In genomic region chr17:6796887-6797490, GRCh38 we compare ENCODE assay signal across 21 cellular contexts. TPM values are rescaled to one million over a fixed set of nuclear protein-coding genes. Genes with fewer than 3 reads are reported as not detected.
DNase-seq lines count a peak whose midpoint lies in the region; ATAC-seq and TF ChIP-seq lines count a peak whose summit lies in the region.
"Had no signal": no experiment of that assay in that cellular context is flagged by ENCODE, and none has a peak within 500 bp of the region (broad histone marks: within the 10 kb centered on the region; RNA-seq: fewer than 3 reads in every experiment).

No MANE protein-coding gene starts in this region.

- H3K4me1 Mint-ChIP-seq in MCF 10A (ENCODE audit: insufficient read depth, unreplicated experiment), result no peaks in the 10 kb centered on the region
- peaks cover 7% of the 10 kb centered on the region for H3K4me1 Mint-ChIP-seq in activated CD4-positive, alpha-beta memory T cell treated with anti-CD3 and anti-CD28 coated beads, Interleukin-2, amount 10 ng/mL, durations not matched to agents 7 days and 5 days

- no peaks in the 10 kb centered on the region for H3K9me3 ChIP-seq in breast epithelium
- H3K9me3 ChIP-seq: transverse colon had no signal

- CTCF ChIA-PET in MCF 10A (lab: Yijun Ruan, JAX), result interaction anchor here (0.6 to 1.7 kb wide), 4 partner anchors 46 to 1492 kb away, joined by 3 to 6 read pairs (median 4); no protein-coding TSS in a partner anchor
- CTCF ChIA-PET in RWPE1 (lab: Yijun Ruan, JAX), result interaction anchor here (0.7 kb wide), 1 partner anchor 209 kb away, joined by 4 read pairs; no protein-coding TSS in a partner anchor
- CTCF ChIA-PET in activated CD4-positive, alpha-beta memory T cell treated with anti-CD3 and anti-CD28 coated beads, Interleukin-2, amount 10 ng/mL, durations not matched to agents 7 days and 5 days (lab: Charles Lee), result no interaction called here

- no peaks in the 10 kb centered on the region for H3K36me3 ChIP-seq in breast epithelium
- H3K36me3 ChIP-seq: transverse colon had no signal

- H3K27ac ChIP-seq in breast epithelium, result no peak overlapping the region
- peak overlapping the region; percentile 53; the same call in 1 of the 2 replicates for H3K27ac ChIP-seq in RWPE1
- H3K27ac ChIP-seq: SK-N-MC, transverse colon had no signal

- POLR2A ChIA-PET in MCF 10A (lab: Yijun Ruan, JAX) (interaction anchor here (1.3 to 1.5 kb wide), 2 partner anchors 10 to 26 kb away, joined by 5 to 8 read pairs; no protein-coding TSS in a partner anchor), RWPE1 (lab: Yijun Ruan, JAX; ENCODE audit: low non-redundant PET) (no interaction called here)
- POLR2A ChIA-PET in activated CD4-positive, alpha-beta memory T cell treated with anti-CD3 and anti-CD28 coated beads, Interleukin-2, amount 10 ng/mL, durations not matched to agents 7 days and 5 days (lab: Charles Lee), result no interaction called here

- H3K27me3 ChIP-seq in breast epithelium, result no peaks in the 10 kb centered on the region

- H3K9me3 Mint-ChIP-seq in MCF 10A (ENCODE audit: unreplicated experiment), result no peaks in the 10 kb centered on the region
- H3K9me3 Mint-ChIP-seq in activated CD4-positive, alpha-beta memory T cell treated with anti-CD3 and anti-CD28 coated beads, Interleukin-2, amount 10 ng/mL, durations not matched to agents 7 days and 5 days, result no peaks in the 10 kb centered on the region
- H3K9me3 Mint-ChIP-seq: CD14-positive monocyte; naive thymus-derived CD4-positive, alpha-beta T cell had no signal

- H3K4me1 ChIP-seq in breast epithelium, result no peaks in the 10 kb centered on the region
- H3K4me1 ChIP-seq: transverse colon had no signal

- H3K4me3 ChIP-seq in breast epithelium, result no peak overlapping the region
- no peak overlapping the region for H3K4me3 ChIP-seq in fibroblast of pulmonary artery (replicated peaks; ENCODE audit: low read depth, low read length)
- H3K4me3 ChIP-seq: lung, SK-N-MC, transverse colon had no signal

- no peak for ATAC-seq in HG03432 (IDR thresholded peaks at IDR 0.05; ENCODE audit: unreplicated experiment)
- ATAC-seq: naive thymus-derived CD4-positive, alpha-beta T cell had no signal

- H3K36me3 Mint-ChIP-seq in MCF 10A (ENCODE audit: insufficient read depth, unreplicated experiment), result no peaks in the 10 kb centered on the region
- H3K36me3 Mint-ChIP-seq in activated CD4-positive, alpha-beta memory T cell treated with anti-CD3 and anti-CD28 coated beads, Interleukin-2, amount 10 ng/mL, durations not matched to agents 7 days and 5 days (ENCODE audit: low read depth), result no peaks in the 10 kb centered on the region
- H3K36me3 Mint-ChIP-seq: CD14-positive monocyte; naive thymus-derived CD4-positive, alpha-beta T cell had no signal

- TF ChIP-seq CTCF in MCF 10A (IDR thresholded peaks at IDR 0.05; ENCODE audit: unreplicated experiment), result no peak
- no peak for TF ChIP-seq CTCF in breast epithelium (IDR thresholded peaks at IDR 0.05)
- no peak for TF ChIP-seq CTCF in RWPE1 (conservative IDR thresholded peaks at IDR 0.05; ENCODE audit: low read depth)
- TF ChIP-seq CTCF in fibroblast of pulmonary artery (IDR thresholded peaks at IDR 0.05; ENCODE audit: low read length, missing control alignments), result no peak

- no peak overlapping the region for H3K4me3 Mint-ChIP-seq in MCF 10A (ENCODE audit: unreplicated experiment)
- H3K4me3 Mint-ChIP-seq in activated CD4-positive, alpha-beta memory T cell treated with anti-CD3 and anti-CD28 coated beads, Interleukin-2, amount 10 ng/mL, durations not matched to agents 7 days and 5 days, result no peak overlapping the region
- H3K4me3 Mint-ChIP-seq: naive thymus-derived CD4-positive, alpha-beta T cell had no signal

- no peak overlapping the region for H3K27ac Mint-ChIP-seq in MCF 10A (ENCODE audit: low read depth, unreplicated experiment)
- H3K27ac Mint-ChIP-seq in activated CD4-positive, alpha-beta memory T cell treated with anti-CD3 and anti-CD28 coated beads, Interleukin-2, amount 10 ng/mL, durations not matched to agents 7 days and 5 days, result no peak overlapping the region
- H3K27ac Mint-ChIP-seq: naive thymus-derived CD4-positive, alpha-beta T cell had no signal

- BruUV-seq in MCF 10A (replicated peaks; lab: Mats Ljungman, UMichigan), result no TSS peak

- DNase-seq in MCF 10A (ENCODE audit: unreplicated experiment) (peak; percentile 69), breast epithelium (ENCODE audit: low spot score in 2 of 2) (no peak), RWPE1 (ENCODE audit: low spot score) (peak; percentile 65), fibroblast of pulmonary artery (ENCODE audit: low read depth) (peak; percentile 9), NCI-H1694 (lab: John Stamatoyannopoulos, UW) (no peak), SKM-1 treated with dmso at 0.1 percent for 144 hours (lab: John Stamatoyannopoulos, UW; ENCODE audit: unreplicated experiment) (no peak)
- DNase-seq in activated CD4-positive, alpha-beta memory T cell treated with anti-CD3 and anti-CD28 coated beads, Interleukin-2, amount 10 ng/mL, durations not matched to agents 7 days and 5 days, result no peak
- DNase-seq: activated effector memory CD4-positive, alpha-beta T cell treated with anti-CD3 and anti-CD28 coated beads, Interleukin-2, amount 50 U/mL, for 16 hours; amygdala; DMS53; naive thymus-derived CD4-positive, alpha-beta T cell; NCI-H1930; NCI-H510A treated with DMSO at 0.1 percent for 48 hours; posterior cingulate gyrus; small intestine; transverse colon had no signal

- H3K27me3 Mint-ChIP-seq in MCF 10A (ENCODE audit: insufficient read depth, unreplicated experiment), result no peaks in the 10 kb centered on the region
- peaks cover 22% of the 10 kb centered on the region for H3K27me3 Mint-ChIP-seq in activated CD4-positive, alpha-beta memory T cell treated with anti-CD3 and anti-CD28 coated beads, Interleukin-2, amount 10 ng/mL, durations not matched to agents 7 days and 5 days

- TF ChIP-seq POLR2A in breast epithelium (IDR thresholded peaks at IDR 0.05), result no peak

- intact Hi-C loops in MCF 10A (cut with micrococcal nuclease), result no loop called here
- intact Hi-C loops in breast epithelium (cut with DNase I; ENCODE audit: low total_unique reads), result no loop called here

RNA-seq across cellular contexts. Expression of gene FBXO39, which starts 21.0 kb away (rescaled TPM):
- 1.4 and 1.7 TPM in 2 replicates for total RNA-seq in MCF 10A (2022)
- total RNA-seq in breast epithelium, result 1 to 10 TPM in 2 of 3 donors, not detected in 1; 1.0 to 1.3 TPM
- 1 to 10 TPM; 1.1 to 1.7 TPM for total RNA-seq in activated CD4-positive, alpha-beta memory T cell treated with anti-CD3 and anti-CD28 coated beads, Interleukin-2, amount 10 ng/mL, durations not matched to agents 7 days and 5 days
- total RNA-seq: cerebellum, lung, transverse colon had no signal

RNA-seq across cellular contexts. Expression of gene TEKT1, which starts 34.5 kb away (rescaled TPM):
- total RNA-seq in MCF 10A (2022) (0.27 TPM in 1 of 2 replicates, not detected in the other), breast epithelium (not detected)
- not detected for total RNA-seq in activated CD4-positive, alpha-beta memory T cell treated with anti-CD3 and anti-CD28 coated beads, Interleukin-2, amount 10 ng/mL, durations not matched to agents 7 days and 5 days
- total RNA-seq: naive thymus-derived CD4-positive, alpha-beta T cell; transverse colon had no signal

RNA-seq across cellular contexts. Expression of gene XAF1, which starts 41.1 kb away (rescaled TPM):
- not detected in 2 replicates for total RNA-seq in MCF 10A (2022)
- 10 to 100 TPM; 15.2 to 25.6 (median 25.2) TPM for total RNA-seq in breast epithelium
- total RNA-seq in activated CD4-positive, alpha-beta memory T cell treated with anti-CD3 and anti-CD28 coated beads, Interleukin-2, amount 10 ng/mL, durations not matched to agents 7 days and 5 days, result 100 to 1,000 TPM; 408 TPM

Comparison
In these comparisons a context has a peak if more than half of its experiments do, and no peak if none do; other contexts are left out.
1. DNase-seq: peak in MCF 10A (single experiment), RWPE1 (single experiment) and fibroblast of pulmonary artery (single experiment); none in breast epithelium (0 of 2), activated CD4-positive, alpha-beta memory T cell treated with anti-CD3 and anti-CD28 coated beads, Interleukin-2, amount 10 ng/mL, durations not matched to agents 7 days and 5 days (single experiment), NCI-H1694 (single experiment) and SKM-1 treated with dmso at 0.1 percent for 144 hours (single experiment).
2. RNA of gene XAF1, which starts 41.1 kb away (total RNA-seq): 408 TPM in activated CD4-positive, alpha-beta memory T cell treated with anti-CD3 and anti-CD28 coated beads, Interleukin-2, amount 10 ng/mL, durations not matched to agents 7 days and 5 days; 15.2 to 25.6 TPM in breast epithelium and not detected in MCF 10A; every median in the first group is over 10 times any median in the second.